ENCODE assay signal across 7 cellular contexts in genomic region chr10:102796407-102797176, GRCh38. TPM values are rescaled to one million over a fixed set of nuclear protein-coding genes. Genes with fewer than 3 reads are reported as not detected.
A peak's percentile ranks its signal among the peaks of the same experiment; 100 is the strongest.
DNase-seq lines count a peak whose midpoint lies in the region; ATAC-seq lines count a peak whose summit lies in the region.

No MANE protein-coding gene starts in this region.

- H3K36me3 Mint-ChIP-seq in naive thymus-derived CD4-positive, alpha-beta T cell, result peaks cover 0 to 28% (median 5%) of the 10 kb centered on the region in 5 donors

- H3K9me3 Mint-ChIP-seq in naive thymus-derived CD4-positive, alpha-beta T cell, result no peaks in the 10 kb centered on the region

- peak; percentile 97 for ATAC-seq in GM19351 (IDR thresholded peaks at IDR 0.05; ENCODE audit: unreplicated experiment)
- ATAC-seq in HG03442 (IDR thresholded peaks at IDR 0.05; ENCODE audit: unreplicated experiment), result peak; percentile 87
- peak; percentile 95 for ATAC-seq in naive thymus-derived CD4-positive, alpha-beta T cell

- H3K27ac ChIP-seq in naive thymus-derived CD4-positive, alpha-beta T cell (ENCODE audit: low read depth, low read length), result peak overlapping the region; percentile 1
- peak overlapping the region; percentile 73 for H3K27ac ChIP-seq in stomach smooth muscle (ENCODE audit: low read length)

- peaks cover 13 to 24% of the 10 kb centered on the region in 2 donors for H3K4me1 ChIP-seq in naive thymus-derived CD4-positive, alpha-beta T cell (ENCODE audit: control insufficient read depth in 2 of 2, insufficient read depth in 2 of 2, low read length in 2 of 2)
- peaks cover 67% of the 10 kb centered on the region for H3K4me1 ChIP-seq in stomach smooth muscle (ENCODE audit: control insufficient read depth, insufficient read depth, low read length)

- H3K9ac ChIP-seq in stomach smooth muscle (ENCODE audit: low read length in 2 of 2), result peak overlapping the region in 1 of 2 donors; percentile 42

- peak overlapping the region; percentile 33 to 66 (median 54) for H3K4me3 Mint-ChIP-seq in naive thymus-derived CD4-positive, alpha-beta T cell

- CTCF ChIA-PET in naive thymus-derived CD4-positive, alpha-beta T cell (lab: Charles Lee), result no interaction called here

- intact Hi-C loops in naive thymus-derived CD4-positive, alpha-beta T cell (cut with micrococcal nuclease), result loop anchor here in 1 of 2 donors (1.0 to 5.0 kb wide), 2 partner anchors 53 to 149 kb away; partner anchors contain the start of gene WBP1L

- peak; percentile 32 for DNase-seq in activated CD4-positive, alpha-beta T cell treated with anti-CD3 and anti-CD28 coated beads for 1 hour
- DNase-seq in dermis microvascular lymphatic vessel endothelial cell (ENCODE audit: low read depth in 2 of 2), result peak; percentile 80 to 83
- DNase-seq in naive thymus-derived CD4-positive, alpha-beta T cell, result peak in 8 of 9 donors; percentile 9 to 55 (median 34)
- DNase-seq in HuH-7.5 (ENCODE audit: low spot score), result no peak

- no peaks in the 10 kb centered on the region for H3K9me3 ChIP-seq in naive thymus-derived CD4-positive, alpha-beta T cell (ENCODE audit: control insufficient read depth in 2 of 3, low read length in 3 of 3)
- H3K9me3 ChIP-seq in stomach smooth muscle (ENCODE audit: control insufficient read depth in 2 of 2, low read length in 2 of 2), result no peaks in the 10 kb centered on the region

- peaks cover 26 to 60% (median 52%) of the 10 kb centered on the region in 7 donors for H3K4me1 Mint-ChIP-seq in naive thymus-derived CD4-positive, alpha-beta T cell

- POLR2A ChIA-PET in naive thymus-derived CD4-positive, alpha-beta T cell (lab: Charles Lee), result no interaction called here

- H3K27ac Mint-ChIP-seq in naive thymus-derived CD4-positive, alpha-beta T cell, result peak overlapping the region; percentile 28 to 79 (median 47)

- H3K27me3 ChIP-seq in naive thymus-derived CD4-positive, alpha-beta T cell (ENCODE audit: control insufficient read depth in 2 of 2, insufficient read depth in 2 of 2, low read length in 2 of 2), result no peaks in the 10 kb centered on the region
- H3K27me3 ChIP-seq in stomach smooth muscle (ENCODE audit: control insufficient read depth in 1 of 2, insufficient read depth in 2 of 2, low read length in 2 of 2), result no peaks in the 10 kb centered on the region

- H3K27me3 Mint-ChIP-seq in naive thymus-derived CD4-positive, alpha-beta T cell, result no peaks in the 10 kb centered on the region

- peak overlapping the region; percentile 17 for H3K4me3 ChIP-seq in naive thymus-derived CD4-positive, alpha-beta T cell (ENCODE audit: low read length)
- peak overlapping the region; percentile 18 to 58 for H3K4me3 ChIP-seq in stomach smooth muscle (ENCODE audit: low read length in 2 of 2)

- peaks cover 0 to 43% (median 19%) of the 10 kb centered on the region in 3 experiments for H3K36me3 ChIP-seq in naive thymus-derived CD4-positive, alpha-beta T cell (ENCODE audit: control insufficient read depth in 2 of 3, insufficient read depth in 3 of 3, low read length in 3 of 3)
- H3K36me3 ChIP-seq in stomach smooth muscle (ENCODE audit: control insufficient read depth in 2 of 2, insufficient read depth in 2 of 2, low read length in 2 of 2), result peaks cover 5 to 13% of the 10 kb centered on the region in 2 donors

RNA-seq across cellular contexts. Expression of gene CYP17A1, which starts 40.6 kb away (rescaled TPM):
- total RNA-seq in dermis microvascular lymphatic vessel endothelial cell, result under 0.01 TPM in 1 of 2 replicates, not detected in the other
- total RNA-seq in naive thymus-derived CD4-positive, alpha-beta T cell, result not detected
- not detected for polyA plus RNA-seq in naive thymus-derived CD4-positive, alpha-beta T cell

RNA-seq across cellular contexts. Expression of gene WBP1L, which starts 52.8 kb away (rescaled TPM):
- 35.8 and 81.3 TPM in 2 replicates for total RNA-seq in dermis microvascular lymphatic vessel endothelial cell
- total RNA-seq in naive thymus-derived CD4-positive, alpha-beta T cell, result 10 to 100 TPM; 20.5 to 37.9 (median 34.1) TPM
- 10 to 100 TPM; 19.4 to 30.3 TPM for polyA plus RNA-seq in naive thymus-derived CD4-positive, alpha-beta T cell

RNA-seq across cellular contexts. Expression of gene BORCS7, which starts 57.5 kb away (rescaled TPM):
- 25.4 and 52.6 TPM in 2 replicates for total RNA-seq in dermis microvascular lymphatic vessel endothelial cell
- total RNA-seq in naive thymus-derived CD4-positive, alpha-beta T cell, result 10 to 100 TPM; 11.6 to 20.2 (median 13.3) TPM
- 10 to 100 TPM; 30.0 to 56.5 TPM for polyA plus RNA-seq in naive thymus-derived CD4-positive, alpha-beta T cell
